ENCODE assay signal across 14 cellular contexts in the genomic region with DNA sequence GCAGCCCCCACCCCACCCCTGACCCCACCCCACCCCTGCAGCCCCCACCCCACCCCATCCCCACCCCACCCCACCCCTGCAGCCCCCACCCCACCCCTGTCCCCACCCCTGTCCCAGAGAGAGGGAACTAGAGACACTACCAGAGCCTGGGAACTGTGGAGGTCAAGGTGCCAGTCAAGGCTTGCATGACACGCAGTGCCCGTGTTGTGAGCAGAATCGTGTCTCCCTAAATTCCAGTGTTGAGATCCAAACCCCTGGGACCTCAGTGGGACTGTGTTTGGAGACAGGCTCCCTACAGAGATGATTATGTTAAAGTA. TPM values are rescaled to one million over a fixed set of nuclear protein-coding genes. Genes with fewer than 3 reads are reported as not detected.
DNase-seq lines count a peak whose midpoint lies in the region; ATAC-seq and TF ChIP-seq lines count a peak whose summit lies in the region.
"Had no signal": no experiment of that assay in that cellular context is flagged by ENCODE, and none has a peak within 500 bp of the region (broad histone marks: within the 10 kb centered on the region; RNA-seq: fewer than 3 reads in every experiment).

No MANE protein-coding gene starts in this region.

- H3K27me3 ChIP-seq in SJCRH30 = no peaks in the 10 kb centered on the region

- no peaks in the 10 kb centered on the region for H3K36me3 Mint-ChIP-seq in neural crest cell (ENCODE audit: low read depth)

- H3K4me1 Mint-ChIP-seq in stimulated activated naive CD8-positive, alpha-beta T cell treated with anti-CD3 and anti-CD28 coated beads, Interleukin-15, amount 100 ng/mL, for 72 hours = peaks cover 3% of the 10 kb centered on the region
- no peaks in the 10 kb centered on the region for H3K4me1 Mint-ChIP-seq in neural crest cell

- peak overlapping the region; percentile 42 for H3K4me3 ChIP-seq in SJCRH30
- H3K4me3 ChIP-seq: GM12878 had no signal

- no peak overlapping the region for H3K4me3 Mint-ChIP-seq in stimulated activated naive CD8-positive, alpha-beta T cell treated with anti-CD3 and anti-CD28 coated beads, Interleukin-15, amount 100 ng/mL, for 72 hours
- peak overlapping the region; percentile 38 for H3K4me3 Mint-ChIP-seq in neural crest cell
- H3K4me3 Mint-ChIP-seq: IgD-negative memory B cell had no signal

- H3K9me3 ChIP-seq in SJCRH30 (replicated peaks) = no peaks in the 10 kb centered on the region
- H3K9me3 ChIP-seq: SK-N-SH had no signal

- H3K27ac ChIP-seq in SJCRH30 = peak overlapping the region; percentile 81

- TF ChIP-seq CTCF in neural crest cell (conservative IDR thresholded peaks at IDR 0.05) = no peak

- ATAC-seq in stimulated activated naive CD8-positive, alpha-beta T cell treated with anti-CD3 and anti-CD28 coated beads, Interleukin-15, amount 100 ng/mL, for 72 hours = peak; percentile 39
- ATAC-seq in stimulated activated naive CD8-positive, alpha-beta T cell treated with anti-CD3 and anti-CD28 coated beads, Interleukin-15, Interleukin-2, amounts not matched to agents 100 U/mL and 50 U/mL, for 24 hours = no peak
- ATAC-seq in HG03196 (IDR thresholded peaks at IDR 0.05; ENCODE audit: unreplicated experiment) = no peak
- ATAC-seq: GM12878 had no signal

- H3K9me3 Mint-ChIP-seq in stimulated activated naive CD8-positive, alpha-beta T cell treated with anti-CD3 and anti-CD28 coated beads, Interleukin-15, amount 100 ng/mL, for 72 hours = no peaks in the 10 kb centered on the region
- no peaks in the 10 kb centered on the region for H3K9me3 Mint-ChIP-seq in neural crest cell
- H3K9me3 Mint-ChIP-seq: IgD-negative memory B cell had no signal

- no peaks in the 10 kb centered on the region for H3K27me3 Mint-ChIP-seq in stimulated activated naive CD8-positive, alpha-beta T cell treated with anti-CD3 and anti-CD28 coated beads, Interleukin-15, amount 100 ng/mL, for 72 hours
- no peaks in the 10 kb centered on the region for H3K27me3 Mint-ChIP-seq in neural crest cell (ENCODE audit: low read depth)

- H3K36me3 ChIP-seq in SJCRH30 = no peaks in the 10 kb centered on the region

- no peak for DNase-seq in stimulated activated naive CD8-positive, alpha-beta T cell treated with anti-CD3 and anti-CD28 coated beads, Interleukin-15, amount 100 ng/mL, for 72 hours
- DNase-seq in stimulated activated naive CD8-positive, alpha-beta T cell treated with anti-CD3 and anti-CD28 coated beads, Interleukin-15, Interleukin-2, amounts not matched to agents 100 U/mL and 50 U/mL, for 24 hours = no peak
- no peak for DNase-seq in SJCRH30
- DNase-seq in neural crest cell (ENCODE audit: low read depth, low spot score) = no peak
- no peak for DNase-seq in NCI-H748 (lab: John Stamatoyannopoulos, UW; ENCODE audit: unreplicated experiment)
- DNase-seq in T-helper 2 cell = no peak
- no peak for DNase-seq in NCI-H1105 (lab: John Stamatoyannopoulos, UW)
- DNase-seq: GDM1, NCI-H187 treated with DMSO at 0.1 percent for 48 hours, NCI-H446, SK-N-SH had no signal

- no peak overlapping the region for H3K27ac Mint-ChIP-seq in stimulated activated naive CD8-positive, alpha-beta T cell treated with anti-CD3 and anti-CD28 coated beads, Interleukin-15, amount 100 ng/mL, for 72 hours
- H3K27ac Mint-ChIP-seq in neural crest cell (ENCODE audit: unreplicated experiment) = no peak overlapping the region
- H3K27ac Mint-ChIP-seq: IgD-negative memory B cell had no signal

- peaks cover 14% of the 10 kb centered on the region for H3K4me1 ChIP-seq in SJCRH30

RNA-seq across cellular contexts. Expression of a gene that starts 18.4 kb away (rescaled TPM):
- 70.3 and 76.9 TPM in 2 replicates for total RNA-seq in SJCRH30 (2014; rRNA removed; shearing (Covaris generic))
- total RNA-seq in neural crest cell = 92.1 and 97.7 TPM in 2 replicates

RNA-seq across cellular contexts. Expression of a gene that starts 34.7 kb away (rescaled TPM):
- 79.5 and 90.5 TPM in 2 replicates for total RNA-seq in SJCRH30 (2014; rRNA removed; shearing (Covaris generic))
- total RNA-seq in neural crest cell = 108 and 111 TPM in 2 replicates

RNA-seq across cellular contexts. Expression of a gene that starts 37.2 kb away (rescaled TPM):
- total RNA-seq in SJCRH30 (2014; rRNA removed; shearing (Covaris generic)) = 195 TPM in 2 replicates
- total RNA-seq in neural crest cell = 164 and 169 TPM in 2 replicates
